Comparison of ENCODE assay signal across 13 cellular contexts in genomic region chr6:170081556-170081955, GRCh38.
"Had no signal": no experiment of that assay in that cellular context is flagged by ENCODE, and none has a peak within 500 bp of the region (broad histone marks: within the 10 kb centered on the region; RNA-seq: fewer than 3 reads in every experiment).

No MANE protein-coding gene starts in this region.

- H3K27ac ChIP-seq: esophagus muscularis mucosa, tibial nerve, VCaP had no signal

- H3K36me3 ChIP-seq: esophagus muscularis mucosa, tibial nerve had no signal

- H3K9me3 Mint-ChIP-seq: activated naive CD8-positive, alpha-beta T cell treated with anti-CD3 and anti-CD28 coated beads for 36 hours; activated T-cell treated with anti-CD3 and anti-CD28 coated beads, Interleukin-2, amount 50 U/mL, for 4 hours had no signal

- H3K9me3 ChIP-seq: esophagus muscularis mucosa, SK-N-SH had no signal

- H3K4me3 Mint-ChIP-seq: activated CD4-positive, alpha-beta T cell treated with anti-CD3 and anti-CD28 coated beads, Interleukin-2, amount 10 ng/mL, durations not matched to agents 24 days and 14 days; activated naive CD8-positive, alpha-beta T cell treated with anti-CD3 and anti-CD28 coated beads for 36 hours; activated T-cell treated with anti-CD3 and anti-CD28 coated beads, Interleukin-2, amount 50 U/mL, for 4 hours; stimulated activated naive B cell treated with anti-CD40 and anti-IgM and Interleukin-4, amounts not matched to agents 10 μg/mL and 1 μg/mL and 100 μg/mL, for 72 hours had no signal

- H3K4me2 ChIP-seq: SK-N-SH had no signal

- H3K4me3 ChIP-seq: esophagus muscularis mucosa, tibial nerve had no signal

- H3K27ac Mint-ChIP-seq: activated CD4-positive, alpha-beta T cell treated with anti-CD3 and anti-CD28 coated beads, Interleukin-2, amount 10 ng/mL, durations not matched to agents 24 days and 14 days; activated naive CD8-positive, alpha-beta T cell treated with anti-CD3 and anti-CD28 coated beads for 36 hours; stimulated activated naive B cell treated with anti-CD40 and anti-IgM and Interleukin-4, amounts not matched to agents 10 μg/mL and 1 μg/mL and 100 μg/mL, for 72 hours had no signal

- H3K27me3 Mint-ChIP-seq: activated naive CD8-positive, alpha-beta T cell treated with anti-CD3 and anti-CD28 coated beads for 36 hours had no signal

- H3K36me3 Mint-ChIP-seq: activated naive CD8-positive, alpha-beta T cell treated with anti-CD3 and anti-CD28 coated beads for 36 hours; brain had no signal

- DNase-seq: activated CD4-positive, alpha-beta T cell treated with anti-CD3 and anti-CD28 coated beads, Interleukin-2, amount 10 ng/mL, durations not matched to agents 24 days and 14 days; activated naive CD8-positive, alpha-beta T cell treated with anti-CD3 and anti-CD28 coated beads for 36 hours; activated T-cell treated with anti-CD3 and anti-CD28 coated beads, Interleukin-2, amount 50 U/mL, for 4 hours; central memory CD4-positive, alpha-beta T cell; cortex of kidney; effector CD4-positive, alpha-beta T cell; SK-N-SH; stimulated activated CD4-positive, alpha-beta T cell treated with anti-CD3 and anti-CD28 coated beads, Interleukin-4, amount 100 ng/mL, for 1 hour; stimulated activated naive B cell treated with anti-CD40 and anti-IgM and Interleukin-4, amounts not matched to agents 10 μg/mL and 1 μg/mL and 100 μg/mL, for 72 hours had no signal

- ATAC-seq: activated T-cell treated with anti-CD3 and anti-CD28 coated beads, Interleukin-2, amount 50 U/mL, for 4 hours; stimulated activated naive B cell treated with anti-CD40 and anti-IgM and Interleukin-4, amounts not matched to agents 10 μg/mL and 1 μg/mL and 100 μg/mL, for 72 hours had no signal

- H3K4me1 ChIP-seq: tibial nerve had no signal
